In genomic region chr4:40367451-40367850, GRCh38 we compare ENCODE assay signal across 32 cellular contexts. TPM values are rescaled to one million over a fixed set of nuclear protein-coding genes. Genes with fewer than 3 reads are reported as not detected.
"Had no signal": no experiment of that assay in that cellular context is flagged by ENCODE, and none has a peak within 500 bp of the region (broad histone marks: within the 10 kb centered on the region; RNA-seq: fewer than 3 reads in every experiment).

No MANE protein-coding gene starts in this region.

- H3K9me3 ChIP-seq: adrenal gland, ovary, prostate gland, sigmoid colon, suprapubic skin had no signal

- H3K4me3 ChIP-seq: adrenal gland, ovary, prostate gland, sigmoid colon, smooth muscle cell, suprapubic skin, tibial nerve had no signal

- H3K36me3 ChIP-seq: adrenal gland, brain microvascular endothelial cell, ovary, prostate gland, sigmoid colon, suprapubic skin, tibial nerve had no signal

- H3K27ac ChIP-seq: adrenal gland, brain microvascular endothelial cell, ovary, prostate gland, sigmoid colon, suprapubic skin, tibial nerve, VCaP had no signal

- H3K9me3 Mint-ChIP-seq: activated naive CD8-positive, alpha-beta T cell treated with anti-CD3 and anti-CD28 coated beads for 36 hours; activated T-cell treated with anti-CD3 and anti-CD28 coated beads, Interleukin-2, amount 50 U/mL, for 72 hours; endodermal cell; naive thymus-derived CD4-positive, alpha-beta T cell; T-helper 1 cell treated with Interleukin-12 subunit alpha and Interleukin-12 subunit beta and Interleukin-4 antibody, amounts not matched to agents 30 μg/mL and 1 μg/mL, for 36 hours had no signal

- FAIRE-seq: astrocyte, frontal cortex, keratinocyte, TTC549, urothelium cell line had no signal

- DNase-seq: activated CD4-positive, alpha-beta T cell treated with anti-CD3 and anti-CD28 coated beads for 4 hours; activated CD4-positive, alpha-beta T cell treated with anti-CD3 and anti-CD28 coated beads, Interleukin-2, amount 50 U/mL, for 4 hours; activated naive CD4-positive, alpha-beta T cell; activated naive CD8-positive, alpha-beta T cell treated with anti-CD3 and anti-CD28 coated beads for 36 hours; activated T-cell treated with anti-CD3 and anti-CD28 coated beads for 4 hours; activated T-cell treated with anti-CD3 and anti-CD28 coated beads, Interleukin-2, amount 50 U/mL, for 72 hours; adrenal gland; brain microvascular endothelial cell; central memory CD4-positive, alpha-beta T cell; endodermal cell; left cardiac atrium; naive thymus-derived CD4-positive, alpha-beta T cell; ovary; retina; sigmoid colon; stimulated activated CD4-positive, alpha-beta T cell treated with anti-CD3 and anti-CD28 coated beads, Interleukin-1b, Interleukin-23, amount 100 ng/mL, for 48 hours; stimulated activated CD4-positive, alpha-beta T cell treated with anti-CD3 and anti-CD28 coated beads, Interleukin-4, amount 100 ng/mL, for 4 hours; stimulated activated naive CD4-positive, alpha-beta T cell; T-helper 9 cell had no signal

- H3K27me3 Mint-ChIP-seq: activated naive CD8-positive, alpha-beta T cell treated with anti-CD3 and anti-CD28 coated beads for 36 hours had no signal

- H3K27me3 ChIP-seq: adrenal gland, brain microvascular endothelial cell, ovary, sigmoid colon, suprapubic skin, tibial nerve had no signal

- H3K4me2 ChIP-seq: smooth muscle cell had no signal

- H3K27ac Mint-ChIP-seq: activated naive CD8-positive, alpha-beta T cell treated with anti-CD3 and anti-CD28 coated beads for 36 hours; activated T-cell treated with anti-CD3 and anti-CD28 coated beads, Interleukin-2, amount 50 U/mL, for 72 hours; endodermal cell; mesothelial cell of epicardium; naive thymus-derived CD4-positive, alpha-beta T cell; T-helper 1 cell treated with Interleukin-12 subunit alpha and Interleukin-12 subunit beta and Interleukin-4 antibody, amounts not matched to agents 30 μg/mL and 1 μg/mL, for 36 hours had no signal

- ATAC-seq: activated T-cell treated with anti-CD3 and anti-CD28 coated beads, Interleukin-2, amount 50 U/mL, for 72 hours; esophagus mucosa; left cardiac atrium; naive thymus-derived CD4-positive, alpha-beta T cell had no signal

- H3K4me1 ChIP-seq: adrenal gland, prostate gland, sigmoid colon, suprapubic skin, tibial nerve had no signal

- H3K4me3 Mint-ChIP-seq: activated naive CD8-positive, alpha-beta T cell treated with anti-CD3 and anti-CD28 coated beads for 36 hours; activated T-cell treated with anti-CD3 and anti-CD28 coated beads, Interleukin-2, amount 50 U/mL, for 72 hours; endodermal cell; mesothelial cell of epicardium; naive thymus-derived CD4-positive, alpha-beta T cell; T-helper 1 cell treated with Interleukin-12 subunit alpha and Interleukin-12 subunit beta and Interleukin-4 antibody, amounts not matched to agents 30 μg/mL and 1 μg/mL, for 36 hours had no signal

- H3K36me3 Mint-ChIP-seq: activated naive CD8-positive, alpha-beta T cell treated with anti-CD3 and anti-CD28 coated beads for 36 hours; mesothelial cell of epicardium; naive thymus-derived CD4-positive, alpha-beta T cell had no signal

- H3K4me1 Mint-ChIP-seq: activated naive CD8-positive, alpha-beta T cell treated with anti-CD3 and anti-CD28 coated beads for 36 hours had no signal

RNA-seq across cellular contexts. Expression of gene CHRNA9, which starts 32.3 kb away (rescaled TPM):
- total RNA-seq: activated T-cell treated with anti-CD3 and anti-CD28 coated beads, Interleukin-2, amount 50 U/mL, for 72 hours; adrenal gland; esophagus mucosa; frontal cortex; left cardiac atrium; mesothelial cell of epicardium; prostate gland; sigmoid colon; tibial nerve had no signal
- polyA plus RNA-seq: adrenal gland, ovary, sigmoid colon had no signal
